Comparison of ENCODE assay signal across 8 cellular contexts in the genomic region with DNA sequence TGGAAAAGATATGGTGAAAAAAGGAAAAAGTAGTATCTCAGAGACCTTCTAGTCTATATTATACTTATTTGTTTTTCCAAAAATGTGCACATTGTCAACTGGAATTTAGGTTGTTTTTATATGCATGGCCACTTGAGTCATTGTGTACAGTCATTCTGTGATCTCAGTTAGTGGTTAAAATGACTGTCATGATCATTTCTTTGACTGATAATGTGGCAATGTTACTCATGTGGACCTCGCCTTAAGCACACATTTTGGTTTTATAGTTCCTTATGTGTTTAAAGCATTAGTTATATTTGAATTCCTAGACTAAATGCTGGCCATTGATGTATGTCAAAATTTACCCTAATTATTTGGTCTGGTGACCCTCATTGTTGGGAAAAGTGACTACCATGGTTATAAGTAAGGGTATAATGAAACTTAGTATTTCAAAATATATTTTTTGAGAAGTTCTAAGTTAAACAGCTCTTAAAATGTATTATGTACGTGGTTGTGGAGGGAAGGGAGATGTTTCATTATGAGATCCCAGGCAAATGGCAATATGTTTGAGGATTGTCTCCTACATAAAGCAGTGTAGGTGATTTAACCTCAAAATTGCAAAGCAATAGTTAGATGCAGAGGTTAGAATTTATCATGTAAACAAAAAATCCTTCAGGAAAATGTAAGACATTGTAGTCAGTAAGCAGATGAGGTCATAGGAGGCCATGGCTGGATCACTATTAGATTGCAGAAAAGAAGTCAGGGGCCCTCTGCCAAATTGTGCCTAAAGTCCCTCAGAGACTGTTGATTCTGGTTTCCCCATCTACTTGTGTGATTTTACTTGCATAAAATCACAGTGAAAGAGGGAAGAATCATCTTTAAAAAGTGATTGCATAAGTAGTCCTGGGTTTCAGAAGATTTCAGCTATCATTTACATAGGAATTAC.
DNase-seq lines count a peak whose midpoint lies in the region; ATAC-seq lines count a peak whose summit lies in the region.

No MANE protein-coding gene starts in this region.

- peak; percentile 58 for DNase-seq in AG08395 (ENCODE audit: low spot score)
- DNase-seq in amniotic epithelial cell (ENCODE audit: low read depth), result peak; percentile 57
- DNase-seq in stimulated activated naive CD4-positive, alpha-beta T cell (lab: John Stamatoyannopoulos, UW), result no peak
- no peak for DNase-seq in NCI-H2081 treated with DMSO at 0.1 percent for 48 hours (lab: John Stamatoyannopoulos, UW)
- DNase-seq in activated effector memory CD4-positive, alpha-beta T cell treated with anti-CD3 and anti-CD28 coated beads, Interleukin-2, amount 50 U/mL, for 16 hours, result no peak
- no peak for DNase-seq in NCI-H2196 (lab: John Stamatoyannopoulos, UW; ENCODE audit: unreplicated experiment)

- ATAC-seq in GM19043 (IDR thresholded peaks at IDR 0.05; ENCODE audit: low read depth, unreplicated experiment) (peak; percentile 82), HG03175 (IDR thresholded peaks at IDR 0.05; ENCODE audit: unreplicated experiment) (peak; percentile 84)

Comparison
In these comparisons a context has a peak if more than half of its experiments do, and no peak if none do; other contexts are left out.
1. DNase-seq: peak in AG08395 (single experiment) and amniotic epithelial cell (single experiment); none in stimulated activated naive CD4-positive, alpha-beta T cell (0 of 6), NCI-H2081 treated with DMSO at 0.1 percent for 48 hours (single experiment), activated effector memory CD4-positive, alpha-beta T cell treated with anti-CD3 and anti-CD28 coated beads, Interleukin-2, amount 50 U/mL, for 16 hours (single experiment) and NCI-H2196 (single experiment).